In genomic region chr1:182990413-182991144, GRCh38 we compare ENCODE assay signal across 14 cellular contexts. TPM values are rescaled to one million over a fixed set of nuclear protein-coding genes. Genes with fewer than 3 reads are reported as not detected.
A peak's percentile ranks its signal among the peaks of the same experiment; 100 is the strongest.
DNase-seq lines count a peak whose midpoint lies in the region; ATAC-seq, FAIRE-seq and TF ChIP-seq lines count a peak whose summit lies in the region.
"Had no signal": no experiment of that assay in that cellular context is flagged by ENCODE, and none has a peak within 500 bp of the region (broad histone marks: within the 10 kb centered on the region; RNA-seq: fewer than 3 reads in every experiment).

No MANE protein-coding gene starts in this region.

- H3K4me1 ChIP-seq in HepG2 (ENCODE audit: insufficient read depth, low read length) = no peaks in the 10 kb centered on the region
- H3K4me1 ChIP-seq: parathyroid adenoma had no signal

- ATAC-seq in HepG2 (no peak), HG02884 (IDR thresholded peaks at IDR 0.05; ENCODE audit: unreplicated experiment) (no peak)

- TF ChIP-seq CTCF in AG09309 (IDR thresholded peaks at IDR 0.05; ENCODE audit: control insufficient read depth, insufficient read depth, low read depth, low read length, missing control alignments) = no peak
- TF ChIP-seq CTCF in choroid plexus epithelial cell (conservative IDR thresholded peaks at IDR 0.05; ENCODE audit: low read depth, low read length) = no peak
- no peak for TF ChIP-seq CTCF in HepG2 (CRISPR knock-in tag; IDR thresholded peaks at IDR 0.05)

- no peak for TF ChIP-seq RAD21 in HepG2 (CRISPR knock-in tag; IDR thresholded peaks at IDR 0.05)

- no peaks in the 10 kb centered on the region for H3K79me2 ChIP-seq in HepG2 (ENCODE audit: insufficient read depth, low read length)
- H3K79me2 ChIP-seq: parathyroid adenoma had no signal

- intact Hi-C loops in HepG2 (cut with micrococcal nuclease; ENCODE audit: unreplicated experiment) = no loop called here

- no peak for FAIRE-seq in HepG2 (lab: Jason Lieb, UNC)

- no TSS peak for BruUV-seq in HepG2 (replicated peaks; lab: Mats Ljungman, UMichigan)

- no peaks in the 10 kb centered on the region for H3K27me3 ChIP-seq in HepG2 (ENCODE audit: control insufficient read depth in 1 of 2, insufficient read depth in 2 of 2, low read length in 2 of 2)

- in situ Hi-C loops in HepG2 (cut with HindIII; ENCODE audit: extremely low pct_ligation_motif_present, low pct_unique_long_range_greater_than_20kb) = no loop called here

- H3K4me1 Mint-ChIP-seq in activated T-cell treated with anti-CD3 and anti-CD28 coated beads, Interleukin-2, amount 50 U/mL, for 24 hours (ENCODE audit: low read depth) = no peaks in the 10 kb centered on the region
- H3K4me1 Mint-ChIP-seq: mesothelial cell of epicardium had no signal

- no peaks in the 10 kb centered on the region for H3K9me3 Mint-ChIP-seq in activated T-cell treated with anti-CD3 and anti-CD28 coated beads, Interleukin-2, amount 50 U/mL, for 24 hours
- H3K9me3 Mint-ChIP-seq: type B pancreatic cell had no signal

- no peak overlapping the region for H3K27ac Mint-ChIP-seq in activated T-cell treated with anti-CD3 and anti-CD28 coated beads, Interleukin-2, amount 50 U/mL, for 24 hours
- H3K27ac Mint-ChIP-seq: mesothelial cell of epicardium, type B pancreatic cell had no signal

- 22% methylated on average over 7 of the region's 7 CpGs for WGBS in HepG2 (ENCODE audit: low lambda C conversion rate)

- POLR2A ChIA-PET in HepG2 (lab: Yijun Ruan, JAX) = no interaction called here

- H3K9me3 ChIP-seq in HepG2 (ENCODE audit: low read length) = no peaks in the 10 kb centered on the region

- CTCF ChIA-PET in HepG2 (lab: Yijun Ruan, JAX; ENCODE audit: low intra/inter-chr PET ratio, low total read pairs) = no interaction called here

- no peak overlapping the region for H3K4me2 ChIP-seq in HepG2 (ENCODE audit: low read depth, low read length)

- H3K9ac ChIP-seq in HepG2 (ENCODE audit: insufficient read depth, low read depth, low read length) = no peak overlapping the region
- H3K9ac ChIP-seq: parathyroid adenoma had no signal

- no peak for TF ChIP-seq POLR2A in HepG2 (IDR thresholded peaks at IDR 0.05; ENCODE audit: insufficient read depth in 1 of 2, low read depth in 2 of 2, low read length in 2 of 2)

- H3K4me3 ChIP-seq in AG09309 (ENCODE audit: control insufficient read depth, low read depth, low read length) (no peak overlapping the region), choroid plexus epithelial cell (ENCODE audit: low read depth, low read length) (no peak overlapping the region), HepG2 (replicated peaks in 1 of 3; ENCODE audit: insufficient read depth in 1 of 3, low read depth in 2 of 3, low read length in 3 of 3) (no peak overlapping the region)
- H3K4me3 ChIP-seq: SK-N-MC had no signal

- peaks cover 40% of the 10 kb centered on the region for H3K27me3 Mint-ChIP-seq in activated T-cell treated with anti-CD3 and anti-CD28 coated beads, Interleukin-2, amount 50 U/mL, for 24 hours
- H3K27me3 Mint-ChIP-seq: type B pancreatic cell had no signal

- no peak overlapping the region for H3K4me3 Mint-ChIP-seq in activated T-cell treated with anti-CD3 and anti-CD28 coated beads, Interleukin-2, amount 50 U/mL, for 24 hours
- H3K4me3 Mint-ChIP-seq: mesothelial cell of epicardium, type B pancreatic cell had no signal

- DNase-seq in AG09309 (ENCODE audit: low read depth) (peak; percentile 14), M059J (ENCODE audit: low read depth) (peak; percentile 71), choroid plexus epithelial cell (ENCODE audit: low read depth) (peak; percentile 13), HepG2 (ENCODE audit: low spot score) (no peak), DMS 273 (lab: John Stamatoyannopoulos, UW; ENCODE audit: unreplicated experiment) (no peak), COR-L47 (lab: John Stamatoyannopoulos, UW) (no peak)
- DNase-seq in activated T-cell treated with anti-CD3 and anti-CD28 coated beads, Interleukin-2, amount 50 U/mL, for 24 hours = no peak
- DNase-seq: cerebellar nuclear complex; stimulated activated CD4-positive, alpha-beta T cell treated with anti-CD3 and anti-CD28 coated beads, Interleukin-2, amount 100 ng/mL, for 24 hours had no signal

- TF ChIP-seq EP300 in HepG2 (IDR thresholded peaks at IDR 0.05; ENCODE audit: low read depth in 2 of 2, low read length in 2 of 2) (no peak), HepG2 (CRISPR knock-in tag; IDR thresholded peaks at IDR 0.05; ENCODE audit: borderline replicate concordance) (no peak)

- no peaks in the 10 kb centered on the region for H4K20me1 ChIP-seq in HepG2 (ENCODE audit: insufficient read depth, low read length)

- no peaks in the 10 kb centered on the region for H3K36me3 Mint-ChIP-seq in activated T-cell treated with anti-CD3 and anti-CD28 coated beads, Interleukin-2, amount 50 U/mL, for 24 hours (ENCODE audit: low read depth)
- H3K36me3 Mint-ChIP-seq: mesothelial cell of epicardium, type B pancreatic cell had no signal

- no peak overlapping the region for H2AFZ ChIP-seq in HepG2 (ENCODE audit: low read length)
- H2AFZ ChIP-seq: parathyroid adenoma had no signal

- H3K36me3 ChIP-seq in HepG2 (replicated peaks in 1 of 2; ENCODE audit: control insufficient read depth in 1 of 2, insufficient read depth in 2 of 2, low read length in 2 of 2) = no peaks in the 10 kb centered on the region

- H3K27ac ChIP-seq in HepG2 (ENCODE audit: extremely low read length, insufficient read depth, low read length) = no peak overlapping the region
- H3K27ac ChIP-seq: parathyroid adenoma, SK-N-MC had no signal

TF ChIP-seq in HepG2, 621 proteins besides CTCF, POLR2A, EP300 and RAD21 (continues in another document):
- TF ChIP-seq ZBTB46 (CRISPR knock-in tag; IDR thresholded peaks at IDR 0.05; ENCODE audit: borderline replicate concordance) = no peak

RNA-seq across cellular contexts. Expression of gene LAMC1, which starts 32.6 kb away (rescaled TPM):
- total RNA-seq in M059J (2014; rRNA removed; shearing (Covaris generic)) = 161 and 321 TPM in 2 replicates
- total RNA-seq in HepG2 (2016; rRNA removed; fragmentation: Illumina TruSeq; extraction: Trizol) = 70.8 and 137 TPM in 2 replicates
- total RNA-seq in HepG2 (2016; cell fraction: cytosol; rRNA removed; fragmentation: Illumina TruSeq; extraction: Trizol; ENCODE audit: low read depth) = 5.9 and 6.2 TPM in 2 replicates
- total RNA-seq in HepG2 (2016; cell fraction: insoluble cytoplasmic fraction; rRNA removed; fragmentation: Illumina TruSeq; extraction: Trizol) = 60.9 and 135 TPM in 2 replicates
- total RNA-seq in HepG2 (2016; cell fraction: membrane; rRNA removed; fragmentation: Illumina TruSeq; extraction: Trizol) = 19.6 and 19.9 TPM in 2 replicates
- 154 and 181 TPM in 2 replicates for total RNA-seq in HepG2 (2016; cell fraction: nucleus; rRNA removed; fragmentation: Illumina TruSeq; extraction: Trizol)
- 56.7 and 58.5 TPM in 2 replicates for polyA plus RNA-seq in HepG2 (2011; rRNA removed)
- polyA plus RNA-seq in HepG2 (2011; cell fraction: cytosol; rRNA removed) = 36.7 and 50.0 TPM in 2 replicates
- 47.5 and 52.1 TPM in 2 replicates for polyA plus RNA-seq in HepG2 (2011; cell fraction: nucleus; rRNA removed)
- polyA plus RNA-seq in HepG2 (2012) = 64.4 and 72.6 TPM in 2 replicates
- 3.1 and 4.6 TPM in 2 replicates for polyA plus RNA-seq in HepG2 (2016; cell fraction: cytosol; fragmentation: Illumina TruSeq; extraction: Trizol; ENCODE audit: low read depth)
- 51.9 and 63.2 TPM in 2 replicates for polyA plus RNA-seq in HepG2 (2016; cell fraction: insoluble cytoplasmic fraction; fragmentation: Illumina TruSeq; extraction: Trizol; ENCODE audit: low read depth)
- 6.2 and 7.9 TPM in 2 replicates for polyA plus RNA-seq in HepG2 (2016; cell fraction: membrane; fragmentation: Illumina TruSeq; extraction: Trizol; ENCODE audit: low read depth)
- polyA plus RNA-seq in HepG2 (2016; cell fraction: nucleus; fragmentation: Illumina TruSeq; extraction: Trizol; ENCODE audit: insufficient read depth, low read depth) = 149 and 151 TPM in 2 replicates
- 51.7 and 216 TPM in 2 replicates for polyA minus RNA-seq in HepG2 (2011; rRNA and poly(A)+ RNA removed; ENCODE audit: low replicate concordance)
- 64.0 and 66.5 TPM in 2 replicates for polyA minus RNA-seq in HepG2 (2011; cell fraction: cytosol; rRNA and poly(A)+ RNA removed)
- polyA minus RNA-seq in HepG2 (2011; cell fraction: nucleus; rRNA and poly(A)+ RNA removed) = 102 and 112 TPM in 2 replicates

RNA-seq across cellular contexts. Expression of gene SHCBP1L, which starts 37.6 kb away (rescaled TPM):
- total RNA-seq in M059J (2014; rRNA removed; shearing (Covaris generic)) = not detected in 2 replicates
- not detected in 2 replicates for total RNA-seq in HepG2 (2016; rRNA removed; fragmentation: Illumina TruSeq; extraction: Trizol)
- total RNA-seq in HepG2 (2016; cell fraction: cytosol; rRNA removed; fragmentation: Illumina TruSeq; extraction: Trizol; ENCODE audit: low read depth) = not detected in 2 replicates
- not detected in 2 replicates for total RNA-seq in HepG2 (2016; cell fraction: insoluble cytoplasmic fraction; rRNA removed; fragmentation: Illumina TruSeq; extraction: Trizol)
- not detected in 2 replicates for total RNA-seq in HepG2 (2016; cell fraction: membrane; rRNA removed; fragmentation: Illumina TruSeq; extraction: Trizol)
- not detected in 2 replicates for total RNA-seq in HepG2 (2016; cell fraction: nucleus; rRNA removed; fragmentation: Illumina TruSeq; extraction: Trizol)
- not detected in 2 replicates for polyA plus RNA-seq in HepG2 (2011; rRNA removed)
- not detected in 2 replicates for polyA plus RNA-seq in HepG2 (2011; cell fraction: cytosol; rRNA removed)
- not detected in 2 replicates for polyA plus RNA-seq in HepG2 (2011; cell fraction: nucleus; rRNA removed)
- polyA plus RNA-seq in HepG2 (2012) = not detected in 2 replicates
- not detected in 2 replicates for polyA plus RNA-seq in HepG2 (2016; cell fraction: cytosol; fragmentation: Illumina TruSeq; extraction: Trizol; ENCODE audit: low read depth)
- polyA plus RNA-seq in HepG2 (2016; cell fraction: insoluble cytoplasmic fraction; fragmentation: Illumina TruSeq; extraction: Trizol; ENCODE audit: low read depth) = not detected in 2 replicates
- not detected in 2 replicates for polyA plus RNA-seq in HepG2 (2016; cell fraction: membrane; fragmentation: Illumina TruSeq; extraction: Trizol; ENCODE audit: low read depth)
- not detected in 2 replicates for polyA plus RNA-seq in HepG2 (2016; cell fraction: nucleus; fragmentation: Illumina TruSeq; extraction: Trizol; ENCODE audit: insufficient read depth, low read depth)
- not detected in 2 replicates for polyA minus RNA-seq in HepG2 (2011; rRNA and poly(A)+ RNA removed; ENCODE audit: low replicate concordance)
- not detected in 2 replicates for polyA minus RNA-seq in HepG2 (2011; cell fraction: cytosol; rRNA and poly(A)+ RNA removed)
- polyA minus RNA-seq in HepG2 (2011; cell fraction: nucleus; rRNA and poly(A)+ RNA removed) = not detected in 2 replicates
- total RNA-seq: mesothelial cell of epicardium had no signal

Comparison
In these comparisons a context has a peak if more than half of its experiments do, and no peak if none do; other contexts are left out.
1. DNase-seq: peak in AG09309 (single experiment), M059J (single experiment) and choroid plexus epithelial cell (single experiment); none in HepG2 (single experiment), activated T-cell treated with anti-CD3 and anti-CD28 coated beads, Interleukin-2, amount 50 U/mL, for 24 hours (single experiment), DMS 273 (single experiment) and COR-L47 (single experiment).